Comparison of ENCODE assay signal across 9 cellular contexts in the genomic region with DNA sequence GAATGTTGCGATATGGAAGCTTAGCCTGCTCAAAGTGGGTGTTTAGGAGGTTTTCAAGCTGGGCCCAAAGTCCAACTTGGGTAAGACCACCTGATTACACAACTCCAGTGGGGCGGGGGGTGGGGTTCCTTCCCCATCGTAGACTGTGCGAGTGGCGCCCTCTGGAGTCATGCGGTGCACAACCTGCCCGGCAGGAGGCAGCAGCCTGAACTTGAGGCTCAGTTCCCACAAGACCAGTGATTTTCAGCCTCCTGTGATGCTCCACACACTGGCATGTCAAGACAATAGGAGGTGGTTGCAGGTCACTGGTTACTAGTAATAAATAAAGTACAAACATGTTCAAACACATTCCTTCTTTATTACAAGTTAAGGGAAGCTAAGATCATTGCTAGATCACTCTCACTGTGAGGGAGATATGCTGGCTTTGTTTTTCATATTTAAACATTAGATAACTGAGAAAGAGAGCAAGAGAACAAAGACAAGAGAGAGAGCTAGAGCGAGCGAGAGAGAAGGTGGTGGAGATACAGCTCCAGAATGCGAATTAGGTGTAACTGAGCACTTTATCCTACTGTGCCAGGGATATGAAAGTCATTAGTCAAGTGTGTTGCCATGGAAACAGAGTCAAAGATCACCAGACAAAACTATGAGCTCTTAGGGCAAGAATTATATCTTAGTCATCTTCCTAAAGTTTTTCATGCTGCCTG.
DNase-seq lines count a peak whose midpoint lies in the region; ATAC-seq, FAIRE-seq and TF ChIP-seq lines count a peak whose summit lies in the region.
"Had no signal": no experiment of that assay in that cellular context is flagged by ENCODE, and none has a peak within 500 bp of the region (broad histone marks: within the 10 kb centered on the region; RNA-seq: fewer than 3 reads in every experiment).

No MANE protein-coding gene starts in this region.

- in situ Hi-C loops in G401 (cut with HindIII; ENCODE audit: low sequenced_read_pairs): no loop called here

- H3K27ac Mint-ChIP-seq in immature natural killer cell: no peak overlapping the region

- WGBS in small intestine, 3 donors: 42 to 57% (median 55%) methylated on average over 9 to 10 of the region's 10 CpGs

- no peak overlapping the region for H3K27ac ChIP-seq in small intestine (ENCODE audit: low read depth in 1 of 2, low read length in 1 of 2)

- ATAC-seq in activated T-cell treated with anti-CD3 and anti-CD28 coated beads, Interleukin-2, amount 50 U/mL, for 4 hours: no peak

- no peaks in the 10 kb centered on the region for H3K27me3 ChIP-seq in MG63
- no peaks in the 10 kb centered on the region for H3K27me3 ChIP-seq in small intestine (ENCODE audit: control insufficient read depth in 2 of 2, insufficient read depth in 2 of 2, low read length in 2 of 2)

- H3K4me1 Mint-ChIP-seq in activated T-cell treated with anti-CD3 and anti-CD28 coated beads, Interleukin-2, amount 50 U/mL, for 4 hours (ENCODE audit: low read depth): no peaks in the 10 kb centered on the region
- H3K4me1 Mint-ChIP-seq in immature natural killer cell: no peaks in the 10 kb centered on the region

- H3K4me3 Mint-ChIP-seq in activated T-cell treated with anti-CD3 and anti-CD28 coated beads, Interleukin-2, amount 50 U/mL, for 4 hours: no peak overlapping the region
- H3K4me3 Mint-ChIP-seq in immature natural killer cell: no peak overlapping the region

- peaks cover 7% of the 10 kb centered on the region for H3K9me3 Mint-ChIP-seq in activated T-cell treated with anti-CD3 and anti-CD28 coated beads, Interleukin-2, amount 50 U/mL, for 4 hours
- no peaks in the 10 kb centered on the region for H3K9me3 Mint-ChIP-seq in immature natural killer cell

- H3K36me3 Mint-ChIP-seq in activated T-cell treated with anti-CD3 and anti-CD28 coated beads, Interleukin-2, amount 50 U/mL, for 4 hours (ENCODE audit: insufficient read depth): no peaks in the 10 kb centered on the region
- peaks cover 0 to 5% (median 0%) of the 10 kb centered on the region in 3 donors for H3K36me3 Mint-ChIP-seq in immature natural killer cell

- no peak for FAIRE-seq in small intestine (lab: Jason Lieb, UNC)
- FAIRE-seq: GM18507 had no signal

- H3K9me3 ChIP-seq in MG63 (no peaks in the 10 kb centered on the region), small intestine (ENCODE audit: control insufficient read depth, low read depth) (no peaks in the 10 kb centered on the region)

- DNase-seq in activated T-cell treated with anti-CD3 and anti-CD28 coated beads for 48 hours (ENCODE audit: low read depth) (peak; percentile 1), MG63 (peak; percentile 76), epithelial cell of proximal tubule (ENCODE audit: low read depth) (peak; percentile 83), small intestine (peak; percentile 5), G401 (ENCODE audit: low spot score) (no peak), immature natural killer cell (no peak), NCI-H1436 treated with DMSO at 0.1 percent for 48 hours (lab: John Stamatoyannopoulos, UW) (no peak)
- DNase-seq in activated T-cell treated with anti-CD3 and anti-CD28 coated beads, Interleukin-2, amount 50 U/mL, for 4 hours: no peak

- H3K4me1 ChIP-seq in small intestine (ENCODE audit: control insufficient read depth in 2 of 2, insufficient read depth in 1 of 2, low read depth in 1 of 2, low read length in 1 of 2): no peaks in the 10 kb centered on the region

- no peak overlapping the region for H3K4me3 ChIP-seq in MG63
- H3K4me3 ChIP-seq in epithelial cell of proximal tubule (ENCODE audit: low read depth, low read length): no peak overlapping the region
- no peak overlapping the region for H3K4me3 ChIP-seq in small intestine (ENCODE audit: low read depth in 1 of 2, low read length in 2 of 2)

- peak; percentile 77 for TF ChIP-seq CTCF in epithelial cell of proximal tubule (conservative IDR thresholded peaks at IDR 0.05; ENCODE audit: low read depth, low read length)

- H3K36me3 ChIP-seq in MG63: no peaks in the 10 kb centered on the region
- no peaks in the 10 kb centered on the region for H3K36me3 ChIP-seq in small intestine (ENCODE audit: control insufficient read depth in 2 of 2, insufficient read depth in 2 of 2, low read length in 2 of 2)

- H3K27me3 Mint-ChIP-seq in activated T-cell treated with anti-CD3 and anti-CD28 coated beads, Interleukin-2, amount 50 U/mL, for 4 hours (ENCODE audit: low read depth): no peaks in the 10 kb centered on the region
- H3K27me3 Mint-ChIP-seq in immature natural killer cell (ENCODE audit: low read depth in 3 of 3): peaks cover 0 to 3% (median 2%) of the 10 kb centered on the region in 3 donors

Comparison
In these comparisons a context has a peak if more than half of its experiments do, and no peak if none do; other contexts are left out.
1. DNase-seq: peak in activated T-cell treated with anti-CD3 and anti-CD28 coated beads for 48 hours (single experiment), MG63 (single experiment), epithelial cell of proximal tubule (single experiment) and small intestine (single experiment); none in activated T-cell treated with anti-CD3 and anti-CD28 coated beads, Interleukin-2, amount 50 U/mL, for 4 hours (single experiment), G401 (single experiment), immature natural killer cell (0 of 3) and NCI-H1436 treated with DMSO at 0.1 percent for 48 hours (single experiment).